10 cellular contexts compared by ENCODE assay signal in genomic region chr2:11940799-11941198, GRCh38.
"Had no signal": no experiment of that assay in that cellular context is flagged by ENCODE, and none has a peak within 500 bp of the region (broad histone marks: within the 10 kb centered on the region; RNA-seq: fewer than 3 reads in every experiment).

No MANE protein-coding gene starts in this region.

- H2AFZ ChIP-seq: GM23248 had no signal

- H3K9me3 ChIP-seq: HAP-1 had no signal

- H3K4me3 ChIP-seq: GM23248, HAP-1 had no signal

- H3K9ac ChIP-seq: GM23248, KMS-11 had no signal

- H3K36me3 ChIP-seq: HAP-1 had no signal

- H3K4me2 ChIP-seq: KMS-11 had no signal

- H3K4me1 ChIP-seq: HAP-1 had no signal

- H3K27ac ChIP-seq: GM23248, KMS-11 had no signal

- ATAC-seq: HCT116 had no signal

- FAIRE-seq: HTR-8/SVneo had no signal

- H3K4me3 Mint-ChIP-seq: HFFc6 had no signal

- H3K27ac Mint-ChIP-seq: HFFc6 had no signal

- H3K9me3 Mint-ChIP-seq: HFFc6 had no signal

- DNase-seq: GM23248, GOT3, H7, HFFc6, IMR-90, KBM-7 had no signal
